Comparison of ENCODE assay signal across 21 cellular contexts in genomic region chr1:158984386-158984785, GRCh38. TPM values are rescaled to one million over a fixed set of nuclear protein-coding genes. Genes with fewer than 3 reads are reported as not detected.
DNase-seq lines count a peak whose midpoint lies in the region; ATAC-seq and TF ChIP-seq lines count a peak whose summit lies in the region.
"Had no signal": no experiment of that assay in that cellular context is flagged by ENCODE, and none has a peak within 500 bp of the region (broad histone marks: within the 10 kb centered on the region; RNA-seq: fewer than 3 reads in every experiment).

No MANE protein-coding gene starts in this region.

- no peak for TF ChIP-seq EP300 in stomach (IDR thresholded peaks at IDR 0.05)

- intact Hi-C loops in natural killer cell (cut with micrococcal nuclease): no loop called here
- intact Hi-C loops in stomach (cut with DNase I; ENCODE audit: low total_unique reads): no loop called here

- H3K9me3 ChIP-seq in stomach: peaks cover 0 to 18% (median 13%) of the 10 kb centered on the region in 4 donors
- H3K9me3 ChIP-seq: A549, Caco-2 had no signal

- peak overlapping the region; percentile 59 for H3K27ac Mint-ChIP-seq in activated T-cell treated with anti-CD3 and anti-CD28 coated beads, Interleukin-2, amount 50 U/mL, for 72 hours
- H3K27ac Mint-ChIP-seq in natural killer cell: peak overlapping the region; percentile 78 to 88
- peak overlapping the region in 1 of 2 donors; percentile 23 for H3K27ac Mint-ChIP-seq in natural killer cell treated with Interleukin-12 subunit alpha and Interleukin-12 subunit beta and Interleukin-15 and Interleukin-18, amount 100 ng/mL, for 72 hours
- H3K27ac Mint-ChIP-seq in immature natural killer cell: peak overlapping the region; percentile 4 to 82 (median 60)
- H3K27ac Mint-ChIP-seq: B cell; CD4-positive, alpha-beta T cell had no signal

- no peaks in the 10 kb centered on the region for H3K36me3 ChIP-seq in stomach
- H3K36me3 ChIP-seq: BLaER1 treated with 17β-estradiol and CSF1 and Interleukin-3, amounts not matched to agents 10 nM and 100 nM had no signal

- H3K4me3 ChIP-seq in stomach (no peak overlapping the region), coronary artery (no peak overlapping the region)
- H3K4me3 ChIP-seq: A549; BLaER1 treated with 17β-estradiol and CSF1 and Interleukin-3, amounts not matched to agents 10 nM and 100 nM had no signal

- no peaks in the 10 kb centered on the region for H3K4me1 Mint-ChIP-seq in activated T-cell treated with anti-CD3 and anti-CD28 coated beads, Interleukin-2, amount 50 U/mL, for 72 hours (ENCODE audit: low read depth)
- peaks cover 78 to 84% of the 10 kb centered on the region in 2 donors for H3K4me1 Mint-ChIP-seq in natural killer cell
- H3K4me1 Mint-ChIP-seq in natural killer cell treated with Interleukin-12 subunit alpha and Interleukin-12 subunit beta and Interleukin-15 and Interleukin-18, amount 100 ng/mL, for 72 hours (ENCODE audit: low read depth in 2 of 2): peaks cover 47 to 55% of the 10 kb centered on the region in 2 donors
- H3K4me1 Mint-ChIP-seq in immature natural killer cell: peaks cover 90 to 98% of the 10 kb centered on the region in 2 donors
- H3K4me1 Mint-ChIP-seq: B cell had no signal

- peaks cover 29 to 37% of the 10 kb centered on the region in 2 donors for H3K36me3 Mint-ChIP-seq in activated T-cell treated with anti-CD3 and anti-CD28 coated beads, Interleukin-2, amount 50 U/mL, for 72 hours (ENCODE audit: insufficient read depth in 2 of 2)
- peaks cover 54% of the 10 kb centered on the region for H3K36me3 Mint-ChIP-seq in natural killer cell
- peaks cover 53% of the 10 kb centered on the region for H3K36me3 Mint-ChIP-seq in natural killer cell treated with Interleukin-12 subunit alpha and Interleukin-12 subunit beta and Interleukin-15 and Interleukin-18, amount 100 ng/mL, for 72 hours
- H3K36me3 Mint-ChIP-seq in immature natural killer cell: peaks cover 47 to 69% (median 58%) of the 10 kb centered on the region in 3 donors

- H3K27ac ChIP-seq in stomach (no peak overlapping the region), coronary artery (no peak overlapping the region)
- H3K27ac ChIP-seq: 22Rv1; A549; BLaER1 treated with 17β-estradiol and CSF1 and Interleukin-3, amounts not matched to agents 10 nM and 100 nM; C4-2B had no signal

- no peak for ATAC-seq in activated T-cell treated with anti-CD3 and anti-CD28 coated beads, Interleukin-2, amount 50 U/mL, for 72 hours (replicated peaks in 1 of 2)
- ATAC-seq in natural killer cell: no peak
- no peak for ATAC-seq in natural killer cell treated with Interleukin-12 subunit alpha and Interleukin-12 subunit beta and Interleukin-15 and Interleukin-18, amount 100 ng/mL, for 72 hours
- ATAC-seq: A549; CD8-positive, alpha-beta T cell had no signal

- H3K27me3 ChIP-seq in stomach: no peaks in the 10 kb centered on the region
- H3K27me3 ChIP-seq: BLaER1 treated with 17β-estradiol and CSF1 and Interleukin-3, amounts not matched to agents 10 nM and 100 nM had no signal

- DNase-seq in activated T-cell treated with anti-CD3 and anti-CD28 coated beads, Interleukin-2, amount 50 U/mL, for 72 hours: no peak
- no peak for DNase-seq in activated T-cell treated with anti-CD3 and anti-CD28 coated beads, Interleukin-2, amount 50 U/mL, for 48 hours
- DNase-seq in natural killer cell: no peak
- DNase-seq in natural killer cell treated with Interleukin-12 subunit alpha and Interleukin-12 subunit beta and Interleukin-15 and Interleukin-18, amount 100 ng/mL, for 72 hours (ENCODE audit: low spot score): no peak
- DNase-seq in immature natural killer cell: no peak
- DNase-seq in stomach: no peak
- no peak for DNase-seq in coronary artery (ENCODE audit: low spot score)
- DNase-seq: AML-193; Caco-2; Calu3; CD4-positive, alpha-beta T cell; CD8-positive, alpha-beta T cell; DMS79 treated with DMSO at 0.1 percent for 48 hours; GF-D8 had no signal

- TF ChIP-seq CTCF in natural killer cell (IDR thresholded peaks at IDR 0.05) (no peak), stomach (IDR thresholded peaks at IDR 0.05) (no peak), coronary artery (IDR thresholded peaks at IDR 0.05) (no peak)

- no peak overlapping the region for H3K4me3 Mint-ChIP-seq in activated T-cell treated with anti-CD3 and anti-CD28 coated beads, Interleukin-2, amount 50 U/mL, for 72 hours
- peak overlapping the region; percentile 49 for H3K4me3 Mint-ChIP-seq in natural killer cell
- H3K4me3 Mint-ChIP-seq in natural killer cell treated with Interleukin-12 subunit alpha and Interleukin-12 subunit beta and Interleukin-15 and Interleukin-18, amount 100 ng/mL, for 72 hours: no peak overlapping the region
- H3K4me3 Mint-ChIP-seq in immature natural killer cell: peak overlapping the region in 4 of 5 donors; percentile 15 to 60 (median 48)
- H3K4me3 Mint-ChIP-seq: B cell; CD4-positive, alpha-beta T cell; CD8-positive, alpha-beta T cell had no signal

- TF ChIP-seq POLR2A in stomach (IDR thresholded peaks at IDR 0.05): no peak

- H3K27me3 Mint-ChIP-seq in activated T-cell treated with anti-CD3 and anti-CD28 coated beads, Interleukin-2, amount 50 U/mL, for 72 hours (ENCODE audit: low read depth): peaks cover 13% of the 10 kb centered on the region
- H3K27me3 Mint-ChIP-seq in natural killer cell (ENCODE audit: low read depth in 2 of 2) (no peaks in the 10 kb centered on the region), immature natural killer cell (ENCODE audit: low read depth in 3 of 3) (peaks cover 0 to 2% (median 0%) of the 10 kb centered on the region in 3 donors)
- no peaks in the 10 kb centered on the region for H3K27me3 Mint-ChIP-seq in natural killer cell treated with Interleukin-12 subunit alpha and Interleukin-12 subunit beta and Interleukin-15 and Interleukin-18, amount 100 ng/mL, for 72 hours
- H3K27me3 Mint-ChIP-seq: CD4-positive, alpha-beta T cell had no signal

- H3K4me1 ChIP-seq in stomach: no peaks in the 10 kb centered on the region
- H3K4me1 ChIP-seq: A549; BLaER1 treated with 17β-estradiol and CSF1 and Interleukin-3, amounts not matched to agents 10 nM and 100 nM; Caco-2 had no signal

- H3K9me3 Mint-ChIP-seq in activated T-cell treated with anti-CD3 and anti-CD28 coated beads, Interleukin-2, amount 50 U/mL, for 72 hours: peaks cover 14 to 26% of the 10 kb centered on the region in 2 donors
- H3K9me3 Mint-ChIP-seq in natural killer cell (peaks cover 5 to 13% of the 10 kb centered on the region in 2 donors), immature natural killer cell (peaks cover 0 to 20% (median 16%) of the 10 kb centered on the region in 6 donors)
- H3K9me3 Mint-ChIP-seq in natural killer cell treated with Interleukin-12 subunit alpha and Interleukin-12 subunit beta and Interleukin-15 and Interleukin-18, amount 100 ng/mL, for 72 hours: peaks cover 10% of the 10 kb centered on the region

RNA-seq across cellular contexts. Expression of gene IFI16, which starts 25.3 kb away (rescaled TPM):
- 100 to 1,000 TPM; 311 to 326 TPM for total RNA-seq in activated T-cell treated with anti-CD3 and anti-CD28 coated beads, Interleukin-2, amount 50 U/mL, for 72 hours
- total RNA-seq in natural killer cell: 100 to 1,000 TPM; 141 to 218 (median 151) TPM
- 100 to 1,000 TPM; 186 to 228 TPM for total RNA-seq in natural killer cell treated with Interleukin-12 subunit alpha and Interleukin-12 subunit beta and Interleukin-15 and Interleukin-18, amount 100 ng/mL, for 72 hours
- 100 to 1,000 TPM in 1 of 3 donors, 10 to 100 TPM in 2; 78.8 to 205 (median 80.3) TPM for polyA plus RNA-seq in immature natural killer cell
- total RNA-seq in stomach: 10 to 100 TPM; 24.3 to 65.6 (median 38.5) TPM
- 100 to 1,000 TPM in 1 of 3 donors, 10 to 100 TPM in 2; 40.0 to 113 (median 60.2) TPM for polyA plus RNA-seq in stomach
- total RNA-seq: Caco-2 had no signal

RNA-seq across cellular contexts. Expression of gene PYHIN1, which starts 53.0 kb away (rescaled TPM):
- total RNA-seq in activated T-cell treated with anti-CD3 and anti-CD28 coated beads, Interleukin-2, amount 50 U/mL, for 72 hours: 10 to 100 TPM; 11.5 to 23.0 TPM
- total RNA-seq in natural killer cell (100 to 1,000 TPM; 171 to 313 (median 197) TPM), stomach (10 to 100 TPM in 1 of 5 donors, 1 to 10 TPM in 3, not detected in 1; 2.3 to 79.9 (median 3.4) TPM)
- 10 to 100 TPM; 47.7 to 64.7 TPM for total RNA-seq in natural killer cell treated with Interleukin-12 subunit alpha and Interleukin-12 subunit beta and Interleukin-15 and Interleukin-18, amount 100 ng/mL, for 72 hours
- polyA plus RNA-seq in immature natural killer cell (100 to 1,000 TPM; 141 to 290 (median 150) TPM), stomach (under 1 TPM; 0.25 to 0.61 (median 0.25) TPM)
- total RNA-seq: A172, Caco-2, Calu3 had no signal
- polyA plus RNA-seq: A549, BJ had no signal

Comparison
In these comparisons a context has a peak if more than half of its experiments do, and no peak if none do; other contexts are left out.
1. H3K4me3 Mint-ChIP-seq: peak in natural killer cell (single experiment) and immature natural killer cell (4 of 5); none in activated T-cell treated with anti-CD3 and anti-CD28 coated beads, Interleukin-2, amount 50 U/mL, for 72 hours (0 of 2) and natural killer cell treated with Interleukin-12 subunit alpha and Interleukin-12 subunit beta and Interleukin-15 and Interleukin-18, amount 100 ng/mL, for 72 hours (single experiment).